26 cellular contexts compared by ENCODE assay signal in the genomic region with DNA sequence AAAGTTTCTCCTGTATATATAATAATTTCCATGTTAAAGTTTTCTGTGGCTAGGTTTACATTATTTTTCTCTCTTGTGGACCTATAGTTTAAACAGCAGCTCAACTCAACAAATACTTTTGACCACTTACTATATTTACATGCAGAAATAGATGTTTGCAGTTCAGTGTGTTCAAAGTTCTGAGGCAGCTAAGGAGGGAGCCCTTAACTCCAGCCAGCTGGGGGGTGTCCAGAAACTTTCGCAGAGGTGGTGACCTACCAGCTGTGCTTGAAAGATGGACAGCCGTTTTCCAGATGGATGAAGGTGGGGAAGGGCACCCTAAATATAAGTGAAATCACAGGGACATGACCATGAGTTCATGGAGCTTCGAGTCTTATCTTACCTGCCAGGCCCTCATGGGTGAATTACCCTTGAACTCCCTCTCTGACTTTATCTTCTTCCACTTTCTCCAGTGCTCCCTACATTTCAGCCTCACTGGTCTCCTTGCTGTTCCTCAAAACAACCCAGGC.
"Had no signal": no experiment of that assay in that cellular context is flagged by ENCODE, and none has a peak within 500 bp of the region (broad histone marks: within the 10 kb centered on the region; RNA-seq: fewer than 3 reads in every experiment).

No MANE protein-coding gene starts in this region.

- H3K36me3 ChIP-seq: ovary, right lobe of liver had no signal

- H3K27me3 Mint-ChIP-seq: effector memory CD8-positive, alpha-beta T cell; naive thymus-derived CD8-positive, alpha-beta T cell; stimulated activated naive B cell treated with anti-CD40 and anti-IgM and Interleukin-4, amounts not matched to agents 10 μg/mL and 1 μg/mL and 100 μg/mL, for 72 hours; stimulated activated naive CD8-positive, alpha-beta T cell treated with anti-CD3 and anti-CD28 coated beads, Interleukin-15, Interleukin-2, amounts not matched to agents 100 ng/mL and 50 ng/mL, for 24 hours had no signal

- H3K4me3 Mint-ChIP-seq: effector memory CD8-positive, alpha-beta T cell; naive thymus-derived CD8-positive, alpha-beta T cell; nephron progenitor cell; stimulated activated naive B cell treated with anti-CD40 and anti-IgM and Interleukin-4, amounts not matched to agents 10 μg/mL and 1 μg/mL and 100 μg/mL, for 72 hours; stimulated activated naive CD8-positive, alpha-beta T cell treated with anti-CD3 and anti-CD28 coated beads, Interleukin-15, Interleukin-2, amounts not matched to agents 100 ng/mL and 50 ng/mL, for 24 hours had no signal

- H3K4me1 ChIP-seq: gastrocnemius medialis, left lung, lower lobe of right lung, psoas muscle, tibial nerve, upper lobe of left lung had no signal

- ATAC-seq: effector memory CD8-positive, alpha-beta T cell; esophagus mucosa; gastrocnemius medialis; left lung; lower lobe of right lung; naive thymus-derived CD8-positive, alpha-beta T cell; psoas muscle; stimulated activated naive B cell treated with anti-CD40 and anti-IgM and Interleukin-4, amounts not matched to agents 10 μg/mL and 1 μg/mL and 100 μg/mL, for 72 hours had no signal

- H3K27ac ChIP-seq: gastrocnemius medialis, left lung, lower lobe of right lung, ovary, psoas muscle, right lobe of liver, thoracic aorta, tibial nerve, upper lobe of left lung had no signal

- FAIRE-seq: endometrium, keratinocyte, small intestine, urothelium cell line had no signal

- DNase-seq: cortex of kidney; effector memory CD8-positive, alpha-beta T cell; foreskin fibroblast; gastrocnemius medialis; head of caudate nucleus; left lung; lower lobe of right lung; naive thymus-derived CD8-positive, alpha-beta T cell; nephron progenitor cell; nucleus accumbens; posterior cingulate gyrus; psoas muscle; small intestine; stimulated activated CD4-positive, alpha-beta T cell treated with anti-CD3 and anti-CD28 coated beads, Interleukin-15, amount 100 ng/mL, for 24 hours; stimulated activated CD4-positive, alpha-beta T cell treated with anti-CD3 and anti-CD28 coated beads, Interleukin-2, amount 100 ng/mL, for 48 hours; stimulated activated naive B cell treated with anti-CD40 and anti-IgM and Interleukin-4, amounts not matched to agents 10 μg/mL and 1 μg/mL and 100 μg/mL, for 72 hours; upper lobe of left lung had no signal

- H3K4me1 Mint-ChIP-seq: nephron progenitor cell had no signal

- H3K27ac Mint-ChIP-seq: effector memory CD8-positive, alpha-beta T cell; nephron progenitor cell; stimulated activated naive B cell treated with anti-CD40 and anti-IgM and Interleukin-4, amounts not matched to agents 10 μg/mL and 1 μg/mL and 100 μg/mL, for 72 hours; stimulated activated naive CD8-positive, alpha-beta T cell treated with anti-CD3 and anti-CD28 coated beads, Interleukin-15, Interleukin-2, amounts not matched to agents 100 ng/mL and 50 ng/mL, for 24 hours had no signal

- H3K9me3 ChIP-seq: gastrocnemius medialis, left lung, lower lobe of right lung, ovary, psoas muscle, right lobe of liver, thoracic aorta, tibial nerve, upper lobe of left lung had no signal

- H3K27me3 ChIP-seq: gastrocnemius medialis, left lung, ovary, right lobe of liver, tibial nerve, upper lobe of left lung had no signal

- H3K4me3 ChIP-seq: gastrocnemius medialis, left lung, lower lobe of right lung, ovary, psoas muscle, right lobe of liver, thoracic aorta, tibial nerve, upper lobe of left lung had no signal
